In the genomic region with DNA sequence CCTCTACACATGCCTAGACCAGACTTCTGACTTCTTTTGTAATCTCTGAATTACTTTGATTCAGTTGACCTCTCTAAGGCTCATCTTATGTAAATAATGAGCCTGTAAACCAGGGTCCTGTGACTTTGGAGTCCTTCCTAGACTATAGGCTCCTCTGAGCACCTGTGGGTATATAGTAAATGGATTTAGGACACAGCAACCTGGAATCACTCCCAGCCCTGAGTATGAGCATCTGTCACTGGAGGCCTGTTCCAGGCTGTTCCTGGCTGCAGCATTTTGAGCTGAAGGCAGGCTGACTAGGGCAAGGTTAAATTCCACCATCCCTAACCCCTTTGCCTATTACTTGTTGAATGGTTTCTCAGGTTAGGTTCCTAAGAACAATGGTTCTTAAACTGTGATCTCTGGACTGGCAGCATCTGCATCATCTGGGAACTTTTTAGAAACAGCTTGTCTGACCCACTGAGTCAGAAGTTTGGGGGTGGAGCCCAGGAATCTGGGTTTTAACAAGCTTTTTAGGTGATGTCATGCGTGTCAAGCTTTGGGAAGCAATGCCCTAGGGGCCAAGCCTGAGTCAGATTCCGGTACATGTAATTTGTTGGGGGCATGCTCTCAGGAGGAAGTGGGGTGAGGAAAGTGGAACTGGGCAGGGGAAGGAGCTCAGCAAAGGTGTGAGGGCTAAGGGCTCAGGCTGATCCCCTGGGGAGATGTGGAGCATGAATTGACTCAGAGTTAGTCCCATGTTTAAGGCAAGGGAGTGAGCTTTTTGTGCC, we compare ENCODE assay signal across 1 cellular context.
TF ChIP-seq lines count a peak whose summit lies in the region.

No MANE protein-coding gene starts in this region.

TF ChIP-seq in HEK293, 187 proteins besides CTCF, POLR2A, EP300 and RAD21 (continued from another document):
- TF ChIP-seq ZBTB20 (tag by site-specific recombination; IDR thresholded peaks at IDR 0.05), result peak; percentile 91
- 0 out of 2 replicates have a peak, but pooled peaks have one; percentile 65 for TF ChIP-seq ZNF660 (tag by site-specific recombination; IDR thresholded peaks at IDR 0.05)
- TF ChIP-seq, protein P1, sequence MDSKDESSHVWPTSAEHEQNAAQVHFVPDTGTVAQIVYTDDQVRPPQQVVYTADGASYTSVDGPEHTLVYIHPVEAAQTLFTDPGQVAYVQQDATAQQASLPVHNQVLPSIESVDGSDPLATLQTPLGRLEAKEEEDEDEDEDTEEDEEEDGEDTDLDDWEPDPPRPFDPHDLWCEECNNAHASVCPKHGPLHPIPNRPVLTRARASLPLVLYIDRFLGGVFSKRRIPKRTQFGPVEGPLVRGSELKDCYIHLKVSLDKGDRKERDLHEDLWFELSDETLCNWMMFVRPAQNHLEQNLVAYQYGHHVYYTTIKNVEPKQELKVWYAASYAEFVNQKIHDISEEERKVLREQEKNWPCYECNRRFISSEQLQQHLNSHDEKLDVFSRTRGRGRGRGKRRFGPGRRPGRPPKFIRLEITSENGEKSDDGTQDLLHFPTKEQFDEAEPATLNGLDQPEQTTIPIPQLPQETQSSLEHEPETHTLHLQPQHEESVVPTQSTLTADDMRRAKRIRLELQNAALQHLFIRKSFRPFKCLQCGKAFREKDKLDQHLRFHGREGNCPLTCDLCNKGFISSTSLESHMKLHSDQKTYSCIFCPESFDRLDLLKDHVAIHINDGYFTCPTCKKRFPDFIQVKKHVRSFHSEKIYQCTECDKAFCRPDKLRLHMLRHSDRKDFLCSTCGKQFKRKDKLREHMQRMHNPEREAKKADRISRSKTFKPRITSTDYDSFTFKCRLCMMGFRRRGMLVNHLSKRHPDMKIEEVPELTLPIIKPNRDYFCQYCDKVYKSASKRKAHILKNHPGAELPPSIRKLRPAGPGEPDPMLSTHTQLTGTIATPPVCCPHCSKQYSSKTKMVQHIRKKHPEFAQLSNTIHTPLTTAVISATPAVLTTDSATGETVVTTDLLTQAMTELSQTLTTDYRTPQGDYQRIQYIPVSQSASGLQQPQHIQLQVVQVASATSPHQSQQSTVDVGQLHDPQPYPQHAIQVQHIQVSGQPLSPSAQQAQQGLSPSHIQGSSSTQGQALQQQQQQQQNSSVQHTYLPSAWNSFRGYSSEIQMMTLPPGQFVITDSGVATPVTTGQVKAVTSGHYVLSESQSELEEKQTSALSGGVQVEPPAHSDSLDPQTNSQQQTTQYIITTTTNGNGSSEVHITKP (tag by site-specific recombination; IDR thresholded peaks at IDR 0.05), result 0 out of 2 replicates have a peak, but pooled peaks have one; percentile 20
- TF ChIP-seq ZNF202 (tag by site-specific recombination; IDR thresholded peaks at IDR 0.05; ENCODE audit: borderline replicate concordance), result no peak
- TF ChIP-seq ZNF223 (tag by site-specific recombination; IDR thresholded peaks at IDR 0.05), result no peak
- TF ChIP-seq ZNF155 (tag by site-specific recombination; IDR thresholded peaks at IDR 0.05), result no peak
- TF ChIP-seq, protein P2, sequence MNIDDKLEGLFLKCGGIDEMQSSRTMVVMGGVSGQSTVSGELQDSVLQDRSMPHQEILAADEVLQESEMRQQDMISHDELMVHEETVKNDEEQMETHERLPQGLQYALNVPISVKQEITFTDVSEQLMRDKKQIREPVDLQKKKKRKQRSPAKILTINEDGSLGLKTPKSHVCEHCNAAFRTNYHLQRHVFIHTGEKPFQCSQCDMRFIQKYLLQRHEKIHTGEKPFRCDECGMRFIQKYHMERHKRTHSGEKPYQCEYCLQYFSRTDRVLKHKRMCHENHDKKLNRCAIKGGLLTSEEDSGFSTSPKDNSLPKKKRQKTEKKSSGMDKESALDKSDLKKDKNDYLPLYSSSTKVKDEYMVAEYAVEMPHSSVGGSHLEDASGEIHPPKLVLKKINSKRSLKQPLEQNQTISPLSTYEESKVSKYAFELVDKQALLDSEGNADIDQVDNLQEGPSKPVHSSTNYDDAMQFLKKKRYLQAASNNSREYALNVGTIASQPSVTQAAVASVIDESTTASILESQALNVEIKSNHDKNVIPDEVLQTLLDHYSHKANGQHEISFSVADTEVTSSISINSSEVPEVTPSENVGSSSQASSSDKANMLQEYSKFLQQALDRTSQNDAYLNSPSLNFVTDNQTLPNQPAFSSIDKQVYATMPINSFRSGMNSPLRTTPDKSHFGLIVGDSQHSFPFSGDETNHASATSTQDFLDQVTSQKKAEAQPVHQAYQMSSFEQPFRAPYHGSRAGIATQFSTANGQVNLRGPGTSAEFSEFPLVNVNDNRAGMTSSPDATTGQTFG (tag by site-specific recombination; IDR thresholded peaks at IDR 0.05; ENCODE audit: borderline replicate concordance), result no peak
- TF ChIP-seq ZIC2 (tag by site-specific recombination; IDR thresholded peaks at IDR 0.05), result no peak
- no peak for TF ChIP-seq ZNF621 (tag by site-specific recombination; IDR thresholded peaks at IDR 0.05)
- TF ChIP-seq ZBTB8A (tag by site-specific recombination; IDR thresholded peaks at IDR 0.05), result no peak
- no peak for TF ChIP-seq ZNF24 (tag by site-specific recombination; IDR thresholded peaks at IDR 0.05)
TF ChIP-seq in HEK293: peak in this region for 16.
